Comparison of ENCODE assay signal across 23 cellular contexts in the genomic region with DNA sequence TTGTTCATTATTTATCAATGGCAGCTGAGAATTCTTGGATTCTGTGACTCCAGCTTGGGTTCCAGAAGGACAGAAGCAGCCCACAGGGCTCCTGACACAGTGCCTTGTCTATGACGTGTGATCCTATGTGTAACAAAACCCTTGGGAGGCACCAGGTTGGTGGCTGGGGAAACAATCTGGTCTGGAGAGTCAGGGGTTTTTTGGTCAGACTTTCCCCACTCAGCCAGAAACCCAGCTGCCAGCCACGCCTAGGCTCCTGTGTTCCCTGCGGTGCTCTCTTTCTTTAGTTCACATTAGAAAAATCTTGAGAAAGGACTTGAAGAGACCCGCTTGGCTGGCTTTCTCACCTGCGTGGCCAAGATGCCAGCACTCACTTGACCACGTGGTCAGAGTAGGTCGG.
"Had no signal": no experiment of that assay in that cellular context is flagged by ENCODE, and none has a peak within 500 bp of the region (broad histone marks: within the 10 kb centered on the region; RNA-seq: fewer than 3 reads in every experiment).

No MANE protein-coding gene starts in this region.

- H3K4me3 ChIP-seq: esophagus squamous epithelium, right atrium auricular region, transverse colon had no signal

- FAIRE-seq: bronchial epithelial cell, islet of Langerhans, urothelium cell line had no signal

- H3K4me1 ChIP-seq: right atrium auricular region, transverse colon had no signal

- DNase-seq: activated CD4-positive, alpha-beta T cell treated with anti-CD3 and anti-CD28 coated beads, Interleukin-2, amount 10 ng/mL, durations not matched to agents 7 days and 5 days; activated CD4-positive, CD25-positive, alpha-beta regulatory T cell treated with anti-CD3 and anti-CD28 coated beads, Interleukin-2, amount 50 U/mL, for 72 hours; activated CD8-positive, alpha-beta memory T cell treated with anti-CD3 and anti-CD28 coated beads, Interleukin-2, amount 10 ng/mL, durations not matched to agents 7 days and 5 days; activated CD8-positive, alpha-beta T cell treated with anti-CD3 and anti-CD28 coated beads for 36 hours; activated T-cell treated with anti-CD3 and anti-CD28 coated beads, Interleukin-2, amount 50 U/mL, for 48 hours; anterior cingulate cortex; dermis blood vessel endothelial cell; effector CD4-positive, alpha-beta T cell; esophagus squamous epithelium; foreskin melanocyte; left ventricle myocardium superior; mammary epithelial cell; naive thymus-derived CD4-positive, alpha-beta T cell; stimulated activated CD4-positive, alpha-beta T cell treated with anti-CD3 and anti-CD28 coated beads, Interleukin-15, amount 100 ng/mL, for 24 hours; stimulated activated CD4-positive, alpha-beta T cell treated with anti-CD3 and anti-CD28 coated beads, Interleukin-2, amount 100 ng/mL, for 24 hours; stimulated activated naive CD4-positive, alpha-beta T cell; T-helper 17 cell; T1000; transverse colon had no signal

- H3K27me3 ChIP-seq: esophagus squamous epithelium, right atrium auricular region, transverse colon had no signal

- H3K27ac ChIP-seq: esophagus squamous epithelium, right atrium auricular region, transverse colon had no signal

- H3K36me3 ChIP-seq: esophagus squamous epithelium, right atrium auricular region, transverse colon had no signal

- ATAC-seq: activated CD8-positive, alpha-beta memory T cell treated with anti-CD3 and anti-CD28 coated beads, Interleukin-2, amount 10 ng/mL, durations not matched to agents 7 days and 5 days; activated CD8-positive, alpha-beta T cell treated with anti-CD3 and anti-CD28 coated beads for 36 hours; left ventricle myocardium superior; naive thymus-derived CD4-positive, alpha-beta T cell; T-helper 17 cell had no signal

- H3K9me3 ChIP-seq: esophagus squamous epithelium, right atrium auricular region, transverse colon had no signal
